In the genomic region with DNA sequence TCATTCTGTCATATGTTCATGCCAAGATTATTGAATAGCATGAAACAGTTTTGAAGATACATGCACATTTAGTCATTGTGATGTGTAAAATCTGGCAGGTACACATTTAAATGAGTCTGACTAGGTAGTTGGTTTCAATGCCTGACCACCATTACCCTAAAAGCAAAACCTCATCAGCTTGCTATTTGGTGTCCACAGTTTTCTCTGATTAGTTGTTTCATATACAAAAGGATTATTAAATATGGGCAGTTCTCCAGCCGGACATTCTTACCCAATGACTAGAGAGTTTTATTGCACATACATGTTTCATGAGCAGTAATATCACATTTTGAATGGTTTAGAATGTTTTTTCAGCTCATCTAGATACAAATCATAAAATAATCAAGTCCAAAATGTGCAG, we compare ENCODE assay signal across 29 cellular contexts. TPM values are rescaled to one million over a fixed set of nuclear protein-coding genes. Genes with fewer than 3 reads are reported as not detected.
DNase-seq lines count a peak whose midpoint lies in the region; ATAC-seq and TF ChIP-seq lines count a peak whose summit lies in the region.
"Had no signal": no experiment of that assay in that cellular context is flagged by ENCODE, and none has a peak within 500 bp of the region (broad histone marks: within the 10 kb centered on the region; RNA-seq: fewer than 3 reads in every experiment).

No MANE protein-coding gene starts in this region.

- DNase-seq in ELR (ENCODE audit: low read depth): peak; percentile 36
- peak; percentile 59 for DNase-seq in M059J (ENCODE audit: low read depth)
- DNase-seq in epithelial cell of esophagus (ENCODE audit: low read depth): peak; percentile 92
- peak; percentile 9 for DNase-seq in kidney tubule cell (ENCODE audit: low spot score)
- DNase-seq in sigmoid colon: no peak
- DNase-seq in ascending aorta (ENCODE audit: low spot score in 2 of 2): no peak
- DNase-seq in effector CD4-positive, alpha-beta T cell: no peak
- DNase-seq: activated CD4-positive, alpha-beta T cell treated with anti-CD3 and anti-CD28 coated beads for 36 hours; activated gamma-delta T cell; activated naive CD8-positive, alpha-beta T cell treated with anti-CD3 and anti-CD28 coated beads, Interleukin-2, amount 10 ng/mL, durations not matched to agents 7 days and 5 days; activated T-cell treated with anti-CD3 and anti-CD28 coated beads, Interleukin-2, amount 50 U/mL, for 24 hours; DND-41; gastrocnemius medialis; hippocampal formation; immature natural killer cell; left ventricle myocardium inferior; NCI-H1105 treated with DMSO at 0.1 percent for 48 hours; NCI-H2029; NCI-H345; right lobe of liver; stimulated activated naive B cell treated with anti-CD40 and anti-IgM and Interleukin-4, amounts not matched to agents 10 μg/mL and 1 μg/mL and 100 μg/mL, for 72 hours; upper lobe of left lung had no signal

- H3K27ac ChIP-seq in sigmoid colon: no peak overlapping the region
- no peak overlapping the region for H3K27ac ChIP-seq in ascending aorta
- H3K27ac ChIP-seq in gastroesophageal sphincter: no peak overlapping the region
- H3K27ac ChIP-seq: BLaER1, gastrocnemius medialis, left ventricle myocardium inferior, neutrophil, right lobe of liver, upper lobe of left lung had no signal

- TF ChIP-seq CTCF in epithelial cell of esophagus (IDR thresholded peaks at IDR 0.05; ENCODE audit: insufficient read depth, low read depth, low read length, missing control alignments) (no peak), sigmoid colon (IDR thresholded peaks at IDR 0.05) (no peak), ascending aorta (IDR thresholded peaks at IDR 0.05) (no peak), gastroesophageal sphincter (IDR thresholded peaks at IDR 0.05) (no peak)

- H3K36me3 ChIP-seq in sigmoid colon (no peaks in the 10 kb centered on the region), ascending aorta (no peaks in the 10 kb centered on the region), gastroesophageal sphincter (no peaks in the 10 kb centered on the region)
- H3K36me3 ChIP-seq: gastrocnemius medialis, left ventricle myocardium inferior, neutrophil, right lobe of liver, upper lobe of left lung had no signal

- intact Hi-C loops in sigmoid colon (cut with DNase I) (no loop called here), ascending aorta (cut with DNase I) (no loop called here)

- ATAC-seq in gastroesophageal sphincter: no peak
- ATAC-seq: activated CD4-positive, alpha-beta T cell treated with anti-CD3 and anti-CD28 coated beads for 36 hours; gastrocnemius medialis; GM12878; right lobe of liver; stimulated activated naive B cell treated with anti-CD40 and anti-IgM and Interleukin-4, amounts not matched to agents 10 μg/mL and 1 μg/mL and 100 μg/mL, for 72 hours had no signal

- H3K4me1 ChIP-seq in sigmoid colon: peaks cover 0 to 17% (median 13%) of the 10 kb centered on the region in 4 donors
- H3K4me1 ChIP-seq in ascending aorta: no peaks in the 10 kb centered on the region
- peaks cover 0 to 18% (median 0%) of the 10 kb centered on the region in 3 donors for H3K4me1 ChIP-seq in gastroesophageal sphincter
- H3K4me1 ChIP-seq: gastrocnemius medialis, left ventricle myocardium inferior, upper lobe of left lung had no signal

- H3K9me3 ChIP-seq in sigmoid colon (no peaks in the 10 kb centered on the region), ascending aorta (no peaks in the 10 kb centered on the region), gastroesophageal sphincter (no peaks in the 10 kb centered on the region)
- H3K9me3 ChIP-seq: BLaER1, gastrocnemius medialis, left ventricle myocardium inferior, neutrophil, right lobe of liver, upper lobe of left lung had no signal

- TF ChIP-seq POLR2A in sigmoid colon (IDR thresholded peaks at IDR 0.05) (no peak), gastroesophageal sphincter (IDR thresholded peaks at IDR 0.05) (no peak)

- H3K4me3 ChIP-seq in epithelial cell of esophagus (ENCODE audit: low read length) (no peak overlapping the region), sigmoid colon (no peak overlapping the region), ascending aorta (no peak overlapping the region), gastroesophageal sphincter (no peak overlapping the region)
- H3K4me3 ChIP-seq: BLaER1, gastrocnemius medialis, GM12878, left ventricle myocardium inferior, right lobe of liver, upper lobe of left lung had no signal

- 16 to 57% methylated on average over 1 of the region's 1 CpG for WGBS in sigmoid colon, 2 donors
- 50 to 63% methylated on average over 1 of the region's 1 CpG for WGBS in gastroesophageal sphincter (ENCODE audit: low coverage in 1 of 2), 2 donors

- H3K27me3 ChIP-seq in sigmoid colon (no peaks in the 10 kb centered on the region), ascending aorta (no peaks in the 10 kb centered on the region), gastroesophageal sphincter (no peaks in the 10 kb centered on the region)
- H3K27me3 ChIP-seq: BLaER1, gastrocnemius medialis, neutrophil, right lobe of liver, upper lobe of left lung had no signal

- TF ChIP-seq EP300 in sigmoid colon (IDR thresholded peaks at IDR 0.05) (no peak), gastroesophageal sphincter (IDR thresholded peaks at IDR 0.05) (no peak)

RNA-seq across cellular contexts. Expression of gene DCHS2, which starts 23.7 kb away (rescaled TPM):
- under 0.01 TPM in 1 of 2 replicates, not detected in the other for total RNA-seq in M059J (2014; rRNA removed; shearing (Covaris generic))
- 10 to 100 TPM; 13.6 to 24.1 (median 17.2) TPM for total RNA-seq in sigmoid colon
- polyA plus RNA-seq in sigmoid colon: under 1 TPM; under 0.01 to 0.61 (median under 0.01) TPM
- total RNA-seq in ascending aorta: not detected
- total RNA-seq in gastroesophageal sphincter: 1 to 10 TPM; 2.3 to 5.0 (median 3.2) TPM
- total RNA-seq: endothelial cell of umbilical vein, left ventricle myocardium inferior, RPMI7951, SK-MEL-5 had no signal
- polyA plus RNA-seq: endothelial cell of umbilical vein, immature natural killer cell had no signal

Comparison
In these comparisons a context has a peak if more than half of its experiments do, and no peak if none do; other contexts are left out.
1. DNase-seq: peak in ELR (single experiment), M059J (single experiment), epithelial cell of esophagus (single experiment) and kidney tubule cell (single experiment); none in sigmoid colon (single experiment), ascending aorta (0 of 2) and effector CD4-positive, alpha-beta T cell (single experiment).